Comparison of ENCODE assay signal across 1 cellular context in the genomic region with DNA sequence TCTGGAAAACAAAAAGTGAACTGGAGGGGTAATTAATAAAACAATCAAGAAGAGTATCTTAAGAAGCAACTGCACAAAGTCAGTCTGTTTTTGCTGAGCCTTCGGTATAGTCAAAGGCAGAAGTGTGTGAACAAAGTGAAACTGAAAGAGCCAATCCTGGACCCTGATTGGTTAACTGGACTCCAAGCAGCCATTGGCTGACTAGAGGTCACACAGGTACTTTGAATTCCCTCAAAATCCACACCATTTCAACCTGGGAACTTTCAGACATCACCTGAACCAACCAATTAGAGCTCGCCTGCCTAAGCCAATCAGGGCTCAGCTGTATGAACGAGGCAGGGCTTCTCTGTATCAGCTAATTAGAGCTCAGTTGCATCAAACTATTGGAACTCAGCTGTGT.
TF ChIP-seq lines count a peak whose summit lies in the region.

No MANE protein-coding gene starts in this region.

TF ChIP-seq in SK-N-SH, 30 proteins besides CTCF, POLR2A, EP300 and RAD21 (continued from another document):
- TF ChIP-seq PBX3 (IDR thresholded peaks at IDR 0.05) (no peak), NRF1 (IDR thresholded peaks at IDR 0.05; ENCODE audit: low read depth, low read length) (no peak), EZH2phosphoT487 (IDR thresholded peaks at IDR 0.05; ENCODE audit: borderline replicate concordance, low read depth) (no peak), TEAD4 (IDR thresholded peaks at IDR 0.05; ENCODE audit: borderline replicate concordance, insufficient read depth) (no peak), POLR2AphosphoS5 (IDR thresholded peaks at IDR 0.05; ENCODE audit: low read depth, low read length) (no peak), GABPA (IDR thresholded peaks at IDR 0.05; ENCODE audit: low read depth) (no peak)
